In the genomic region with DNA sequence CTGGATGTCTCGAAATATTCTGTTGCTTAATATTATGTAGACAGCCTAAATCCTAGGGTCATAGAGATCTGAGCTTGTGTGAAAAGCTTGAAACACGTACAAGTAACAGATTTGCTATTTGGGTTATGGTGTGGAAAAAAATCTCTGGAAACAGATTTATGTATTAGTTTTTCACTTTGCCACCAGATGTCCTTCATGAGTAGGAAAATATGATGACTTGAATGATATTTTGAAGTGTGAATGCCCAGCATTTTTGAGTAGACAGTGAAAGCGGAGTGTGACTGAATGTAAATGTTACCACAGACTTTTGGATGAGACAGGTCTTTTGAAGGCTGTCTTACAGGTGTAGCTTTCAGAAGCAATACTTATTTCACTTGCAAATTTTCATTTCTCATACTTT, we compare ENCODE assay signal across 10 cellular contexts. TPM values are rescaled to one million over a fixed set of nuclear protein-coding genes. Genes with fewer than 3 reads are reported as not detected.
A peak's percentile ranks its signal among the peaks of the same experiment; 100 is the strongest.
DNase-seq lines count a peak whose midpoint lies in the region; ATAC-seq and TF ChIP-seq lines count a peak whose summit lies in the region.
"Had no signal": no experiment of that assay in that cellular context is flagged by ENCODE, and none has a peak within 500 bp of the region (broad histone marks: within the 10 kb centered on the region; RNA-seq: fewer than 3 reads in every experiment).

No MANE protein-coding gene starts in this region.

- H3K4me1 ChIP-seq in heart right ventricle (peaks cover 0 to 18% (median 13%) of the 10 kb centered on the region in 9 donors), esophagus muscularis mucosa (peaks cover 12 to 23% (median 21%) of the 10 kb centered on the region in 4 donors), endodermal cell (ENCODE audit: control insufficient read depth, insufficient read depth, low read length) (no peaks in the 10 kb centered on the region)

- no peak overlapping the region for H3K9ac ChIP-seq in endodermal cell (ENCODE audit: extremely low read depth, low read length, poor library complexity, severe bottlenecking)

- DNase-seq in heart right ventricle (no peak), Right ventricle myocardium inferior (ENCODE audit: missing footprints) (no peak), NCI-H69 (lab: John Stamatoyannopoulos, UW) (peak; percentile 67), esophagus muscularis mucosa (ENCODE audit: extremely low spot score) (no peak), HuH-7 (ENCODE audit: low spot score) (no peak), endodermal cell (no peak)
- DNase-seq in stimulated activated CD4-positive, alpha-beta T cell treated with anti-CD3 and anti-CD28 coated beads, Interleukin-1b, Interleukin-23, amount 100 ng/mL, for 48 hours = no peak
- DNase-seq: nephron progenitor cell had no signal

- peaks cover 0 to 10% (median under 1%) of the 10 kb centered on the region in 11 donors for H3K9me3 ChIP-seq in heart right ventricle
- peaks cover 0 to 9% (median 1%) of the 10 kb centered on the region in 4 donors for H3K9me3 ChIP-seq in esophagus muscularis mucosa
- H3K9me3 ChIP-seq in endodermal cell (ENCODE audit: control insufficient read depth, low read length) = no peaks in the 10 kb centered on the region

- H3K27me3 Mint-ChIP-seq in endodermal cell (ENCODE audit: insufficient read depth) = peaks cover 73% of the 10 kb centered on the region

- H3K27ac ChIP-seq in heart right ventricle (no peak overlapping the region), esophagus muscularis mucosa (replicated peaks in 1 of 4) (no peak overlapping the region), endodermal cell (ENCODE audit: low read depth, low read length) (no peak overlapping the region)

- H3K27me3 ChIP-seq in heart right ventricle (peaks cover 0 to 56% (median 16%) of the 10 kb centered on the region in 7 donors), esophagus muscularis mucosa (peaks cover 0 to 51% (median 6%) of the 10 kb centered on the region in 4 donors), endodermal cell (ENCODE audit: control insufficient read depth, insufficient read depth, low read length, poor library complexity, severe bottlenecking) (peaks cover 60% of the 10 kb centered on the region)

- H3K4me3 Mint-ChIP-seq in endodermal cell = no peak overlapping the region
- H3K4me3 Mint-ChIP-seq: activated naive CD8-positive, alpha-beta T cell; nephron progenitor cell had no signal

- H3K4me1 Mint-ChIP-seq in endodermal cell = peaks cover 2% of the 10 kb centered on the region

- intact Hi-C loops in heart right ventricle (cut with DNase I) (loop anchor here in 8 of 10 donors (2.0 to 10.0 kb wide), 14 partner anchors 183 to 503 kb away; a partner anchor contains a TSS), Right ventricle myocardium inferior (cut with DNase I) (loop anchor here (2.0 to 10.0 kb wide), 2 partner anchors 113 to 341 kb away; no protein-coding TSS in a partner anchor), esophagus muscularis mucosa (cut with DNase I) (loop anchor here (2.0 to 10.0 kb wide), 4 partner anchors 191 to 493 kb away; no protein-coding TSS in a partner anchor)

- H3K9me3 Mint-ChIP-seq in endodermal cell = peaks cover 5% of the 10 kb centered on the region

- no peak for TF ChIP-seq EP300 in esophagus muscularis mucosa (IDR thresholded peaks at IDR 0.05)

- H3K36me3 Mint-ChIP-seq in endodermal cell (ENCODE audit: low read depth) = no peaks in the 10 kb centered on the region
- H3K36me3 Mint-ChIP-seq: activated naive CD8-positive, alpha-beta T cell had no signal

- no peak for TF ChIP-seq POLR2A in esophagus muscularis mucosa (IDR thresholded peaks at IDR 0.05; ENCODE audit: low read depth)

- WGBS in heart right ventricle, 2 donors = 37 to 45% methylated on average over 3 of the region's 3 CpGs
- WGBS in esophagus muscularis mucosa = 31% methylated on average over 3 of the region's 3 CpGs
- 82 to 92% methylated on average over 3 of the region's 3 CpGs for WGBS in endodermal cell (ENCODE audit: insufficient coverage in 1 of 2, insufficient read length in 1 of 2), 2 experiments

- no peak overlapping the region for H3K27ac Mint-ChIP-seq in endodermal cell
- H3K27ac Mint-ChIP-seq: activated naive CD8-positive, alpha-beta T cell; nephron progenitor cell had no signal

- ATAC-seq in heart right ventricle (no peak), Right ventricle myocardium inferior (no peak), GM21447 (IDR thresholded peaks at IDR 0.05; ENCODE audit: unreplicated experiment) (no peak)

- TF ChIP-seq CTCF in heart right ventricle (IDR thresholded peaks at IDR 0.05) (peak in 7 of 9 donors; percentile 15 to 60 (median 49)), esophagus muscularis mucosa (IDR thresholded peaks at IDR 0.05) (peak; percentile 10 to 37 (median 17)), endodermal cell (conservative IDR thresholded peaks at IDR 0.05) (no peak)

- no peak overlapping the region for H3K4me3 ChIP-seq in heart right ventricle
- no peak overlapping the region for H3K4me3 ChIP-seq in esophagus muscularis mucosa
- no peak overlapping the region for H3K4me3 ChIP-seq in endodermal cell (ENCODE audit: low read length)

- H3K36me3 ChIP-seq in heart right ventricle (no peaks in the 10 kb centered on the region), esophagus muscularis mucosa (no peaks in the 10 kb centered on the region), endodermal cell (ENCODE audit: control insufficient read depth, insufficient read depth, low read length) (no peaks in the 10 kb centered on the region)

RNA-seq across cellular contexts. Expression of a gene that starts 4.2 kb away (rescaled TPM):
- total RNA-seq in heart right ventricle (1 to 10 TPM; 1.3 to 4.1 (median 2.6) TPM), Right ventricle myocardium inferior (1.6 TPM), esophagus muscularis mucosa (10 to 100 TPM in 1 of 4 donors, 1 to 10 TPM in 3; 5.1 to 10.0 (median 6.9) TPM), endodermal cell (under 1 TPM; 0.62 to 0.71 TPM)
- 1 to 10 TPM in 1 of 2 donors, under 1 TPM in 1; 0.59 to 3.4 TPM for polyA plus RNA-seq in heart right ventricle
- 5.8 TPM for polyA plus RNA-seq in endodermal cell (2013, experiment 1 of 2)
- polyA plus RNA-seq in endodermal cell (2013, experiment 2 of 2) = 6.0 TPM
